Comparison of ENCODE assay signal across 8 cellular contexts in genomic region chr2:202375611-202376408, GRCh38. TPM values are rescaled to one million over a fixed set of nuclear protein-coding genes. Genes with fewer than 3 reads are reported as not detected.
DNase-seq lines count a peak whose midpoint lies in the region; ATAC-seq and TF ChIP-seq lines count a peak whose summit lies in the region.

Gene BMPR2, plus strand, starts transcription at chr2:202376327. Its CDS starts 1,148 bp downstream, at chr2:202377475.

- H3K9me2 ChIP-seq in Karpas-422 (replicated peaks; ENCODE audit: insufficient read depth, low read length), result no peaks in the 10 kb centered on the region

- no peaks in the 10 kb centered on the region for H3K36me3 ChIP-seq in Karpas-422 (ENCODE audit: insufficient read depth, low read length)

- DNase-seq in DMS79 treated with DMSO at 0.1 percent for 48 hours (lab: John Stamatoyannopoulos, UW) (peak; percentile 93), Karpas-422 (peak; percentile 90), RPMI7951 (ENCODE audit: low read depth) (peak; percentile 92), fibroblast of peridontal ligament (ENCODE audit: extremely low read depth) (peak; percentile 85), natural killer cell (peak; percentile 79)
- DNase-seq in activated T-helper 2 cell treated with anti-CD3 and anti-CD28 coated beads, Interferon-gamma antibody, Interleukin-2, Interleukin-4, amounts not matched to agents 10 μg/mL and 5 μg/mL and 100 μg/mL, durations not matched to agents 14 hours and 24 hours and 36 hours (ENCODE audit: low spot score), result peak; percentile 81
- peak; percentile 66 to 87 (median 78) for DNase-seq in stimulated activated naive CD4-positive, alpha-beta T cell (lab: John Stamatoyannopoulos, UW)

- TF ChIP-seq CTCF in natural killer cell (IDR thresholded peaks at IDR 0.05), result no peak

- H3K9me3 Mint-ChIP-seq in activated T-helper 2 cell treated with anti-CD3 and anti-CD28 coated beads, Interferon-gamma antibody, Interleukin-2, Interleukin-4, amounts not matched to agents 10 μg/mL and 5 μg/mL and 100 μg/mL, durations not matched to agents 14 hours and 24 hours and 36 hours, result no peaks in the 10 kb centered on the region
- H3K9me3 Mint-ChIP-seq in natural killer cell, result no peaks in the 10 kb centered on the region

- peak within 1 kb of the TSS; percentile 73 for H3K27ac Mint-ChIP-seq in activated T-helper 2 cell treated with anti-CD3 and anti-CD28 coated beads, Interferon-gamma antibody, Interleukin-2, Interleukin-4, amounts not matched to agents 10 μg/mL and 5 μg/mL and 100 μg/mL, durations not matched to agents 14 hours and 24 hours and 36 hours
- peak within 1 kb of the TSS; percentile 72 to 73 for H3K27ac Mint-ChIP-seq in natural killer cell

- ATAC-seq in GM21825 (IDR thresholded peaks at IDR 0.05; ENCODE audit: unreplicated experiment), result peak; percentile 66
- ATAC-seq in natural killer cell, result peak; percentile 78 to 84 (median 82)

- peaks cover 41% of the 10 kb centered on the region for H3K4me1 ChIP-seq in Karpas-422 (ENCODE audit: low read length)

- H3K27me3 Mint-ChIP-seq in activated T-helper 2 cell treated with anti-CD3 and anti-CD28 coated beads, Interferon-gamma antibody, Interleukin-2, Interleukin-4, amounts not matched to agents 10 μg/mL and 5 μg/mL and 100 μg/mL, durations not matched to agents 14 hours and 24 hours and 36 hours (ENCODE audit: low read depth), result peaks cover 13% of the 10 kb centered on the region
- H3K27me3 Mint-ChIP-seq in natural killer cell (ENCODE audit: low read depth in 2 of 2), result no peaks in the 10 kb centered on the region

- H3K4me3 ChIP-seq in Karpas-422 (ENCODE audit: low read length), result peak within 1 kb of the TSS; percentile 78

- peak within 1 kb of the TSS; percentile 96 for H3K4me3 Mint-ChIP-seq in activated T-helper 2 cell treated with anti-CD3 and anti-CD28 coated beads, Interferon-gamma antibody, Interleukin-2, Interleukin-4, amounts not matched to agents 10 μg/mL and 5 μg/mL and 100 μg/mL, durations not matched to agents 14 hours and 24 hours and 36 hours (ENCODE audit: low read depth)
- H3K4me3 Mint-ChIP-seq in natural killer cell, result peak within 1 kb of the TSS; percentile 93

- intact Hi-C loops in activated T-helper 2 cell treated with anti-CD3 and anti-CD28 coated beads, Interferon-gamma antibody, Interleukin-2, Interleukin-4, amounts not matched to agents 10 μg/mL and 5 μg/mL and 100 μg/mL, durations not matched to agents 14 hours and 24 hours and 36 hours (cut with micrococcal nuclease), result loop anchor here (2.0 to 10.0 kb wide), 6 partner anchors 69 to 595 kb away; partner anchors contain the start of genes ALS2, FAM117B and FZD7
- intact Hi-C loops in natural killer cell (cut with micrococcal nuclease), result loop anchor here (5.0 to 10.0 kb wide), 2 partner anchors 111 to 861 kb away; partner anchors contain the start of genes CYP20A1 and NOP58

- no peaks in the 10 kb centered on the region for H4K20me1 ChIP-seq in Karpas-422 (ENCODE audit: insufficient read depth, low read depth, low read length)

- peak within 1 kb of the TSS; percentile 68 for H3K9ac ChIP-seq in Karpas-422 (ENCODE audit: low read length)

- peak within 1 kb of the TSS; percentile 90 for H2AFZ ChIP-seq in Karpas-422 (ENCODE audit: low read length)

- H3K4me2 ChIP-seq in Karpas-422 (ENCODE audit: low read depth, low read length, poor library complexity, severe bottlenecking), result peak within 1 kb of the TSS; percentile 95

- no peaks in the 10 kb centered on the region for H3K79me2 ChIP-seq in Karpas-422 (ENCODE audit: low read length)

- H3K4me1 Mint-ChIP-seq in activated T-helper 2 cell treated with anti-CD3 and anti-CD28 coated beads, Interferon-gamma antibody, Interleukin-2, Interleukin-4, amounts not matched to agents 10 μg/mL and 5 μg/mL and 100 μg/mL, durations not matched to agents 14 hours and 24 hours and 36 hours (ENCODE audit: low read depth), result peaks cover 24% of the 10 kb centered on the region
- peaks cover 39 to 43% of the 10 kb centered on the region in 2 donors for H3K4me1 Mint-ChIP-seq in natural killer cell

- H3K27ac ChIP-seq in Karpas-422 (ENCODE audit: low read length), result no peak within 1 kb of the TSS

- 0 out of 2 replicates have a peak, but pooled peaks cover 3% of the 10 kb centered on the region for H3K27me3 ChIP-seq in Karpas-422 (ENCODE audit: low read length)

- no peaks in the 10 kb centered on the region for H3K36me3 Mint-ChIP-seq in activated T-helper 2 cell treated with anti-CD3 and anti-CD28 coated beads, Interferon-gamma antibody, Interleukin-2, Interleukin-4, amounts not matched to agents 10 μg/mL and 5 μg/mL and 100 μg/mL, durations not matched to agents 14 hours and 24 hours and 36 hours (ENCODE audit: low read depth)
- H3K36me3 Mint-ChIP-seq in natural killer cell, result no peaks in the 10 kb centered on the region

- no peaks in the 10 kb centered on the region for H3K9me3 ChIP-seq in Karpas-422 (ENCODE audit: low read length)

RNA-seq across cellular contexts. Expression of gene BMPR2, which starts in this region (rescaled TPM):
- 3.0 and 4.0 TPM in 2 replicates for total RNA-seq in Karpas-422 (2014; rRNA removed; shearing (Covaris generic); ENCODE audit: low replicate concordance)
- 28.7 and 32.4 TPM in 2 replicates for total RNA-seq in RPMI7951 (2014; rRNA removed; shearing (Covaris generic))
- 10.0 and 11.3 TPM in 2 replicates for total RNA-seq in activated T-helper 2 cell treated with anti-CD3 and anti-CD28 coated beads, Interferon-gamma antibody, Interleukin-2, Interleukin-4, amounts not matched to agents 10 μg/mL and 5 μg/mL and 100 μg/mL, durations not matched to agents 14 hours and 24 hours and 36 hours
- 10 to 100 TPM; 17.8 to 25.5 (median 23.2) TPM for total RNA-seq in natural killer cell
